Comparison of ENCODE assay signal across 1 cellular context in genomic region chr11:34242037-34242625, GRCh38.
TF ChIP-seq lines count a peak whose summit lies in the region.

No MANE protein-coding gene starts in this region.

TF ChIP-seq in K562, 482 proteins besides CTCF, POLR2A, EP300 and RAD21 (continued from another document and continues in another):
- TF ChIP-seq ZBTB40 (IDR thresholded peaks at IDR 0.05), result peak; percentile 68
- TF ChIP-seq ZBTB40 (CRISPR knock-in tag; IDR thresholded peaks at IDR 0.05), result no peak
- TF ChIP-seq PHB2 (IDR thresholded peaks at IDR 0.05; ENCODE audit: low read depth), result no peak
- TF ChIP-seq PYGO2 (tag; IDR thresholded peaks at IDR 0.05), result no peak
- no peak for TF ChIP-seq TAF9B (IDR thresholded peaks at IDR 0.05; ENCODE audit: partially characterized antibody)
- TF ChIP-seq BRF1 (IDR thresholded peaks at IDR 0.05; ENCODE audit: borderline replicate concordance, extremely low read depth, insufficient read length), result no peak
- TF ChIP-seq ZNF143 (CRISPR knock-in tag; IDR thresholded peaks at IDR 0.05), result no peak
- TF ChIP-seq CBFA2T3 (IDR thresholded peaks at IDR 0.05), result peak; percentile 85
- TF ChIP-seq ZNF280A (IDR thresholded peaks at IDR 0.05; ENCODE audit: low read depth, partially characterized antibody), result no peak
- no peak for TF ChIP-seq PPARD (CRISPR knock-in tag; IDR thresholded peaks at IDR 0.05)
- TF ChIP-seq PREB (CRISPR knock-in tag; IDR thresholded peaks at IDR 0.05), result no peak
- TF ChIP-seq STAT5B (CRISPR knock-in tag; IDR thresholded peaks at IDR 0.05), result no peak
- no peak for TF ChIP-seq CHCHD3 (CRISPR knock-in tag; IDR thresholded peaks at IDR 0.05)
- no peak for TF ChIP-seq TEAD1 (CRISPR knock-in tag; IDR thresholded peaks at IDR 0.05)
- no peak for TF ChIP-seq U2AF1 (optimal IDR thresholded peaks at IDR 0.05; ENCODE audit: low read depth, low read length)
- no peak for TF ChIP-seq BCL6 (CRISPR knock-in tag; IDR thresholded peaks at IDR 0.05)
- TF ChIP-seq SMARCC2 (IDR thresholded peaks at IDR 0.05; ENCODE audit: low read depth), result peak; percentile 52; the same call in 1 of the 2 replicates
- no peak for TF ChIP-seq SIRT6 (IDR thresholded peaks at IDR 0.05; ENCODE audit: low read depth, low read length)
- no peak for TF ChIP-seq C11orf30 (IDR thresholded peaks at IDR 0.05; ENCODE audit: low read depth)
- TF ChIP-seq SP2 (IDR thresholded peaks at IDR 0.05; ENCODE audit: extremely low read depth, low read depth, low read length, poor library complexity, severe bottlenecking), result no peak
- TF ChIP-seq SMAD2 (IDR thresholded peaks at IDR 0.05; ENCODE audit: low read depth, low read length), result no peak
- no peak for TF ChIP-seq U2AF2 (optimal IDR thresholded peaks at IDR 0.05; ENCODE audit: low read depth, low read length)
- no peak for TF ChIP-seq CREB3 (tag; conservative IDR thresholded peaks at IDR 0.05; ENCODE audit: low read depth)
- TF ChIP-seq HNRNPUL1 (IDR thresholded peaks at IDR 0.05; ENCODE audit: low read length), result no peak
- no peak for TF ChIP-seq TGIF2 (CRISPR knock-in tag; IDR thresholded peaks at IDR 0.05)
- TF ChIP-seq ZNF133 (CRISPR knock-in tag; IDR thresholded peaks at IDR 0.05), result no peak
- TF ChIP-seq USF1 (CRISPR knock-in tag; IDR thresholded peaks at IDR 0.05), result peak; percentile 34
- no peak for TF ChIP-seq ZNF507 (tag; conservative IDR thresholded peaks at IDR 0.05)
- TF ChIP-seq FOSL1 (tag; conservative IDR thresholded peaks at IDR 0.05), result peak; percentile 92
- TF ChIP-seq ARID3A (IDR thresholded peaks at IDR 0.05; ENCODE audit: borderline replicate concordance, low read depth, low read length), result no peak
- 0 out of 2 replicates have a peak, but pooled peaks have one; percentile 36 for TF ChIP-seq MTA2 (IDR thresholded peaks at IDR 0.05; ENCODE audit: low read depth)
- TF ChIP-seq MAX (CRISPR knock-in tag; IDR thresholded peaks at IDR 0.05), result peak; percentile 64
- TF ChIP-seq ZBTB33 (CRISPR knock-in tag; IDR thresholded peaks at IDR 0.05), result 0 out of 2 replicates have a peak, but pooled peaks have one; percentile 23
- no peak for TF ChIP-seq ETS1 (conservative IDR thresholded peaks at IDR 0.05; ENCODE audit: control insufficient read depth, low read depth, low read length)
- peak; percentile 54; the same call in 1 of the 2 replicates for TF ChIP-seq CTBP1 (IDR thresholded peaks at IDR 0.05; ENCODE audit: borderline replicate concordance)
- TF ChIP-seq NONO (IDR thresholded peaks at IDR 0.05; ENCODE audit: low read depth in 2 of 2, low read length in 1 of 2), result no peak
- peak; percentile 77 for TF ChIP-seq HDAC2 (IDR thresholded peaks at IDR 0.05)
- peak; percentile 56 for TF ChIP-seq MYC (IDR thresholded peaks at IDR 0.05; ENCODE audit: low read depth, low read length)
- no peak for TF ChIP-seq MYC (CRISPR knock-in tag; IDR thresholded peaks at IDR 0.05; ENCODE audit: borderline replicate concordance, low read depth)
- 0 out of 2 replicates have a peak, but pooled peaks have one; percentile 64 for TF ChIP-seq FOXK1 (CRISPR knock-in tag; IDR thresholded peaks at IDR 0.05; ENCODE audit: borderline replicate concordance)
- 0 out of 4 replicates have a peak, but pooled peaks of 1 of the 2 experiments have one; percentile 10 for TF ChIP-seq TRIM24 (IDR thresholded peaks at IDR 0.05)
- TF ChIP-seq ZNF140 (CRISPR knock-in tag; IDR thresholded peaks at IDR 0.05), result no peak
- TF ChIP-seq ZNF23 (CRISPR knock-in tag; IDR thresholded peaks at IDR 0.05), result no peak
- no peak for TF ChIP-seq RBFOX2 (IDR thresholded peaks at IDR 0.05; ENCODE audit: low read depth, low read length)
- no peak for TF ChIP-seq NFE2L1 (tag; IDR thresholded peaks at IDR 0.05; ENCODE audit: borderline replicate concordance, low read depth)
- TF ChIP-seq DDX20 (tag; IDR thresholded peaks at IDR 0.05; ENCODE audit: low read depth), result no peak
- TF ChIP-seq YBX1 (IDR thresholded peaks at IDR 0.05), result no peak
- TF ChIP-seq SMARCA4 (IDR thresholded peaks at IDR 0.05), result peak; percentile 78
- TF ChIP-seq ZNF740 (CRISPR knock-in tag; IDR thresholded peaks at IDR 0.05), result no peak
- no peak for TF ChIP-seq ZNF740 (tag; IDR thresholded peaks at IDR 0.05)
